1 cellular context compared by ENCODE assay signal in genomic region chr19:17243854-17244617, GRCh38.
A peak's percentile ranks its signal among the peaks of the same experiment; 100 is the strongest.
TF ChIP-seq lines count a peak whose summit lies in the region.

No MANE protein-coding gene starts in this region.

TF ChIP-seq in HepG2, 621 proteins besides CTCF, POLR2A, EP300 and RAD21 (continued from another document and continues in another):
- peak; percentile 83 for TF ChIP-seq ARID5B (CRISPR knock-in tag; IDR thresholded peaks at IDR 0.05)
- peak; percentile 79 for TF ChIP-seq NR2C2 (CRISPR knock-in tag; IDR thresholded peaks at IDR 0.05; ENCODE audit: borderline replicate concordance)
- TF ChIP-seq ZNF770 (CRISPR knock-in tag; IDR thresholded peaks at IDR 0.05) = peak; percentile 43; the same call in 1 of the 2 replicates
- peak; percentile 69 for TF ChIP-seq FOXP4 (CRISPR knock-in tag; IDR thresholded peaks at IDR 0.05)
- TF ChIP-seq NR2F6 (IDR thresholded peaks at IDR 0.05) = peak; percentile 94
- TF ChIP-seq NR2F6 (CRISPR knock-in tag; IDR thresholded peaks at IDR 0.05) = peak; percentile 96
- 0 out of 2 replicates have a peak, but pooled peaks have one; percentile 37 for TF ChIP-seq ZBTB2 (CRISPR knock-in tag; IDR thresholded peaks at IDR 0.05; ENCODE audit: low read depth)
- TF ChIP-seq DMAP1 (CRISPR knock-in tag; IDR thresholded peaks at IDR 0.05) = peak; percentile 23
- 0 out of 2 replicates have a peak, but pooled peaks have one; percentile 55 for TF ChIP-seq ZC3H13 (CRISPR knock-in tag; IDR thresholded peaks at IDR 0.05)
- TF ChIP-seq ZNF543 (CRISPR knock-in tag; IDR thresholded peaks at IDR 0.05) = peak; percentile 59; the same call in 1 of the 2 replicates
- no peak for TF ChIP-seq NR0B2 (CRISPR knock-in tag; IDR thresholded peaks at IDR 0.05)
- peak; percentile 8; the same call in 1 of the 2 replicates for TF ChIP-seq POGZ (CRISPR knock-in tag; IDR thresholded peaks at IDR 0.05)
- TF ChIP-seq HIVEP1 (CRISPR knock-in tag; IDR thresholded peaks at IDR 0.05) = peak; percentile 93
- TF ChIP-seq SAP130 (CRISPR knock-in tag; IDR thresholded peaks at IDR 0.05; ENCODE audit: low read depth) = peak; percentile 86
- TF ChIP-seq ZNF564 (CRISPR knock-in tag; IDR thresholded peaks at IDR 0.05) = 0 out of 2 replicates have a peak, but pooled peaks have one; percentile 33
- no peak for TF ChIP-seq LBX2 (CRISPR knock-in tag; IDR thresholded peaks at IDR 0.05; ENCODE audit: borderline replicate concordance)
- TF ChIP-seq RCOR2 (CRISPR knock-in tag; IDR thresholded peaks at IDR 0.05) = peak; percentile 75; the same call in 1 of the 2 replicates
- 0 out of 2 replicates have a peak, but pooled peaks have one; percentile 41 for TF ChIP-seq ZNF337 (CRISPR knock-in tag; IDR thresholded peaks at IDR 0.05; ENCODE audit: borderline replicate concordance, low read depth)
- TF ChIP-seq ZNF530 (CRISPR knock-in tag; IDR thresholded peaks at IDR 0.05; ENCODE audit: low read depth) = no peak
- no peak for TF ChIP-seq DR1 (CRISPR knock-in tag; IDR thresholded peaks at IDR 0.05)
- 0 out of 2 replicates have a peak, but pooled peaks have one; percentile 49 for TF ChIP-seq ZNF138 (CRISPR knock-in tag; IDR thresholded peaks at IDR 0.05; ENCODE audit: low read depth)
- TF ChIP-seq GPN1 (CRISPR knock-in tag; IDR thresholded peaks at IDR 0.05; ENCODE audit: borderline replicate concordance) = no peak
- no peak for TF ChIP-seq SRF (IDR thresholded peaks at IDR 0.05; ENCODE audit: low read depth, low read length)
- TF ChIP-seq TBX3 (IDR thresholded peaks at IDR 0.05; ENCODE audit: borderline replicate concordance) = no peak
- TF ChIP-seq PATZ1 (CRISPR knock-in tag; IDR thresholded peaks at IDR 0.05) = peak; percentile 88
- TF ChIP-seq HMGXB4 (CRISPR knock-in tag; IDR thresholded peaks at IDR 0.05; ENCODE audit: borderline replicate concordance in 1 of 2, low read depth in 1 of 2) = peak in 1 of 2 experiments; percentile 81; a peak in 3 of 4 replicates
- peak; percentile 39; the same call in 1 of the 2 replicates for TF ChIP-seq ZFP82 (CRISPR knock-in tag; IDR thresholded peaks at IDR 0.05; ENCODE audit: borderline replicate concordance)
- TF ChIP-seq ERF (CRISPR knock-in tag; IDR thresholded peaks at IDR 0.05) = peak; percentile 47
- peak; percentile 46; the same call in 1 of the 2 replicates for TF ChIP-seq KDM5A (IDR thresholded peaks at IDR 0.05; ENCODE audit: borderline replicate concordance, low read length)
- TF ChIP-seq TBL1XR1 (IDR thresholded peaks at IDR 0.05; ENCODE audit: borderline replicate concordance, low read length, partially characterized antibody) = peak; percentile 80
- TF ChIP-seq ZNF629 (CRISPR knock-in tag; conservative IDR thresholded peaks at IDR 0.05) = peak; percentile 24; the same call in 1 of the 2 replicates
- peak; percentile 76 for TF ChIP-seq MED1 (CRISPR knock-in tag; IDR thresholded peaks at IDR 0.05)
- TF ChIP-seq ZBTB25 (CRISPR knock-in tag; IDR thresholded peaks at IDR 0.05) = peak; percentile 22; the same call in 1 of the 2 replicates
- no peak for TF ChIP-seq SNAI1 (CRISPR knock-in tag; IDR thresholded peaks at IDR 0.05; ENCODE audit: borderline replicate concordance)
- no peak for TF ChIP-seq GFI1 (CRISPR knock-in tag; IDR thresholded peaks at IDR 0.05; ENCODE audit: borderline replicate concordance)
- TF ChIP-seq EHMT2 (IDR thresholded peaks at IDR 0.05; ENCODE audit: borderline replicate concordance, low read depth, low read length) = no peak
- peak; percentile 82 for TF ChIP-seq KAT2B (IDR thresholded peaks at IDR 0.05; ENCODE audit: borderline replicate concordance, low read depth, low read length)
- no peak for TF ChIP-seq NPAS2 (CRISPR knock-in tag; IDR thresholded peaks at IDR 0.05; ENCODE audit: borderline replicate concordance)
- no peak for TF ChIP-seq ZNF350 (CRISPR knock-in tag; IDR thresholded peaks at IDR 0.05; ENCODE audit: borderline replicate concordance, low read depth)
- peak; percentile 75; the same call in 1 of the 2 replicates for TF ChIP-seq ZNF503 (CRISPR knock-in tag; IDR thresholded peaks at IDR 0.05)
